Comparison of ENCODE assay signal across 17 cellular contexts in genomic region chr11:9840460-9841004, GRCh38.
DNase-seq lines count a peak whose midpoint lies in the region; ATAC-seq, FAIRE-seq and TF ChIP-seq lines count a peak whose summit lies in the region.
"Had no signal": no experiment of that assay in that cellular context is flagged by ENCODE, and none has a peak within 500 bp of the region (broad histone marks: within the 10 kb centered on the region; RNA-seq: fewer than 3 reads in every experiment).

No MANE protein-coding gene starts in this region.

- H3K36me3 Mint-ChIP-seq in natural killer cell treated with Interleukin-12 subunit alpha and Interleukin-12 subunit beta and Interleukin-15 and Interleukin-18, amount 100 ng/mL, for 72 hours = peaks cover 14% of the 10 kb centered on the region
- peaks cover 26% of the 10 kb centered on the region for H3K36me3 Mint-ChIP-seq in natural killer cell
- H3K36me3 Mint-ChIP-seq in activated CD4-positive, alpha-beta memory T cell treated with anti-CD3 and anti-CD28 coated beads, Interleukin-2, amount 10 ng/mL, durations not matched to agents 7 days and 5 days (ENCODE audit: low read depth) = peaks cover 20% of the 10 kb centered on the region

- peaks cover 24 to 33% of the 10 kb centered on the region in 2 donors for H3K4me1 Mint-ChIP-seq in natural killer cell treated with Interleukin-12 subunit alpha and Interleukin-12 subunit beta and Interleukin-15 and Interleukin-18, amount 100 ng/mL, for 72 hours (ENCODE audit: low read depth in 2 of 2)
- H3K4me1 Mint-ChIP-seq in natural killer cell = no peaks in the 10 kb centered on the region
- H3K4me1 Mint-ChIP-seq in activated CD4-positive, alpha-beta memory T cell treated with anti-CD3 and anti-CD28 coated beads, Interleukin-2, amount 10 ng/mL, durations not matched to agents 7 days and 5 days = peaks cover 38% of the 10 kb centered on the region
- H3K4me1 Mint-ChIP-seq: neural progenitor cell had no signal

- H3K9me3 Mint-ChIP-seq in natural killer cell treated with Interleukin-12 subunit alpha and Interleukin-12 subunit beta and Interleukin-15 and Interleukin-18, amount 100 ng/mL, for 72 hours = no peaks in the 10 kb centered on the region
- no peaks in the 10 kb centered on the region for H3K9me3 Mint-ChIP-seq in natural killer cell
- peaks cover 3% of the 10 kb centered on the region for H3K9me3 Mint-ChIP-seq in activated CD4-positive, alpha-beta memory T cell treated with anti-CD3 and anti-CD28 coated beads, Interleukin-2, amount 10 ng/mL, durations not matched to agents 7 days and 5 days
- H3K9me3 Mint-ChIP-seq: neural progenitor cell had no signal

- CTCF ChIA-PET in activated CD4-positive, alpha-beta memory T cell treated with anti-CD3 and anti-CD28 coated beads, Interleukin-2, amount 10 ng/mL, durations not matched to agents 7 days and 5 days (lab: Charles Lee) = interaction anchor here (0.7 kb wide), 1 partner anchor 269 kb away, joined by 3 read pairs; no protein-coding TSS in a partner anchor

- POLR2A ChIA-PET in activated CD4-positive, alpha-beta memory T cell treated with anti-CD3 and anti-CD28 coated beads, Interleukin-2, amount 10 ng/mL, durations not matched to agents 7 days and 5 days (lab: Charles Lee) = interaction anchor here (1.0 to 1.3 kb wide), 2 partner anchors 52 to 81 kb away, joined by 3 to 4 read pairs; no protein-coding TSS in a partner anchor

- H3K27me3 Mint-ChIP-seq in natural killer cell treated with Interleukin-12 subunit alpha and Interleukin-12 subunit beta and Interleukin-15 and Interleukin-18, amount 100 ng/mL, for 72 hours = no peaks in the 10 kb centered on the region
- H3K27me3 Mint-ChIP-seq in natural killer cell (ENCODE audit: low read depth in 2 of 2) = no peaks in the 10 kb centered on the region
- peaks cover 3% of the 10 kb centered on the region for H3K27me3 Mint-ChIP-seq in activated CD4-positive, alpha-beta memory T cell treated with anti-CD3 and anti-CD28 coated beads, Interleukin-2, amount 10 ng/mL, durations not matched to agents 7 days and 5 days

- peak overlapping the region; percentile 64 for H3K27ac ChIP-seq in epithelial cell of prostate
- H3K27ac ChIP-seq: neural progenitor cell had no signal

- FAIRE-seq in TTC549 (lab: Jason Lieb, UNC) = peak; percentile 42
- FAIRE-seq: bronchial epithelial cell, HTR-8/SVneo had no signal

- TF ChIP-seq CTCF in natural killer cell (IDR thresholded peaks at IDR 0.05) = no peak

- H3K27ac Mint-ChIP-seq in natural killer cell treated with Interleukin-12 subunit alpha and Interleukin-12 subunit beta and Interleukin-15 and Interleukin-18, amount 100 ng/mL, for 72 hours = peak overlapping the region; percentile 66 to 81
- no peak overlapping the region for H3K27ac Mint-ChIP-seq in natural killer cell
- no peak overlapping the region for H3K27ac Mint-ChIP-seq in activated CD4-positive, alpha-beta memory T cell treated with anti-CD3 and anti-CD28 coated beads, Interleukin-2, amount 10 ng/mL, durations not matched to agents 7 days and 5 days
- H3K27ac Mint-ChIP-seq: neural progenitor cell had no signal

- no peak for DNase-seq in natural killer cell treated with Interleukin-12 subunit alpha and Interleukin-12 subunit beta and Interleukin-15 and Interleukin-18, amount 100 ng/mL, for 72 hours (ENCODE audit: low spot score)
- no peak for DNase-seq in natural killer cell
- DNase-seq in epithelial cell of prostate (ENCODE audit: low read depth, low spot score) = no peak
- no peak for DNase-seq in SHP77 (lab: John Stamatoyannopoulos, UW)
- DNase-seq in activated CD4-positive, alpha-beta memory T cell treated with anti-CD3 and anti-CD28 coated beads, Interleukin-2, amount 10 ng/mL, durations not matched to agents 7 days and 5 days = no peak
- DNase-seq: activated gamma-delta T cell treated with Interleukin-2 at 50 U/mL for 16 hours, GF-D8, NCI-H1694, NCI-H345, Right ventricle myocardium superior had no signal

- peak overlapping the region; percentile 74 for H3K4me3 Mint-ChIP-seq in natural killer cell treated with Interleukin-12 subunit alpha and Interleukin-12 subunit beta and Interleukin-15 and Interleukin-18, amount 100 ng/mL, for 72 hours
- H3K4me3 Mint-ChIP-seq in natural killer cell = no peak overlapping the region
- H3K4me3 Mint-ChIP-seq in activated CD4-positive, alpha-beta memory T cell treated with anti-CD3 and anti-CD28 coated beads, Interleukin-2, amount 10 ng/mL, durations not matched to agents 7 days and 5 days = no peak overlapping the region
- H3K4me3 Mint-ChIP-seq: neural progenitor cell had no signal

- ATAC-seq in natural killer cell treated with Interleukin-12 subunit alpha and Interleukin-12 subunit beta and Interleukin-15 and Interleukin-18, amount 100 ng/mL, for 72 hours = peak; percentile 54 to 60
- ATAC-seq in natural killer cell (no peak), HG02852 (IDR thresholded peaks at IDR 0.05; ENCODE audit: unreplicated experiment) (no peak), GM21737 (IDR thresholded peaks at IDR 0.05; ENCODE audit: unreplicated experiment) (no peak)
- ATAC-seq: HCT116 had no signal

- intact Hi-C loops in natural killer cell (cut with micrococcal nuclease) = no loop called here

Comparison
In these comparisons a context has a peak if more than half of its experiments do, and no peak if none do; other contexts are left out.
1. ATAC-seq: peak in natural killer cell treated with Interleukin-12 subunit alpha and Interleukin-12 subunit beta and Interleukin-15 and Interleukin-18, amount 100 ng/mL, for 72 hours (2 of 2); none in natural killer cell (0 of 3), HG02852 (single experiment) and GM21737 (single experiment).
2. H3K27ac Mint-ChIP-seq: peak in natural killer cell treated with Interleukin-12 subunit alpha and Interleukin-12 subunit beta and Interleukin-15 and Interleukin-18, amount 100 ng/mL, for 72 hours (2 of 2); none in natural killer cell (0 of 2) and activated CD4-positive, alpha-beta memory T cell treated with anti-CD3 and anti-CD28 coated beads, Interleukin-2, amount 10 ng/mL, durations not matched to agents 7 days and 5 days (single experiment).